9 cellular contexts compared by ENCODE assay signal in the genomic region with DNA sequence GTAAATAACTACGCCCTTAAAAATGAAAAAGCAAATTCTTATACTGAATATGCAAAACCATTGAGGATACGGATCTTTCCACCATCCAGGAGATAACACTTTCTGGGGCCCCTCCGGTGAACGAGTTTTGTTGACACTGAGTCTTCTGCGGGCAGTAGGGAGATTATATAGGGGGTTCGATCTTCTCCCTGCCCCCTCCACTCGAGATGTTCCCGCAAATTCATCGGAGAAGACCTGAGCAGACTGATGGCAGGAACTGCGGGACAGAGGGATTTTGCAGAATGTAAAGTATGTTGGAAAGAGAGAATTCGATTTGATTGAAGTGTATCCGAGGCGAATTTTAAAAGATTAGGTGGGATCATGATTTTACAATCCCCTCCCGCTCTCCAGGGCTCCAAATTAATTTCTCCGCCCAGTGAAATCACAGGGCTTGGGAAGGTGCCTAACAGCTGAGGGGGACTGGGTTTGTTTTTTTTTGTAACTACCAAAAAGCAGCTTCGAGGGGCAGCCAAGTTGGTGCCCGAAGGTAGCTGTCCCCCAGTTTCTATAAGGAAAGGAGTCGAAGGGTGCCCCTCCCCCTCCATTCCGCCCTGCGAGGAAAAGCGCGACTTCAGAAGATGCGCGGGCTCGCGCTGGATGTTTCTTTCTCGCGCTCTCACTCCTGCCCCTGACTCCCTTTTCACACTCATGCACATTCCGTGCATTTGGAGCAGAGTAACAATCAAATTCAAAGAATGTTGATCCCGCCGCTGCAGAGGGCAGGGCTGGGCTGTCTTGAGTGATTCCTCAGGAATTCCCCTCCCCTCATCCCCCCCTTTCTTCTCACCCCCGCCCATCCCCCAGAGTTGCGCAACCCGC. TPM values are rescaled to one million over a fixed set of nuclear protein-coding genes. Genes with fewer than 3 reads are reported as not detected.
DNase-seq lines count a peak whose midpoint lies in the region; ATAC-seq and TF ChIP-seq lines count a peak whose summit lies in the region.
"Had no signal": no experiment of that assay in that cellular context is flagged by ENCODE, and none has a peak within 500 bp of the region (broad histone marks: within the 10 kb centered on the region; RNA-seq: fewer than 3 reads in every experiment).

No MANE protein-coding gene starts in this region.

- H3K27me3 ChIP-seq in DOHH2 (ENCODE audit: control insufficient read depth, low read length) (peaks cover 21% of the 10 kb centered on the region), mammary epithelial cell (ENCODE audit: insufficient read depth, low read length) (no peaks in the 10 kb centered on the region), mononuclear cell (ENCODE audit: insufficient read depth, low read length) (peaks cover 16% of the 10 kb centered on the region), prostate gland (replicated peaks; ENCODE audit: insufficient read depth) (no peaks in the 10 kb centered on the region)

- H3K36me3 ChIP-seq in DOHH2 (ENCODE audit: control insufficient read depth, low read length) = no peaks in the 10 kb centered on the region
- H3K36me3 ChIP-seq in mammary epithelial cell (ENCODE audit: insufficient read depth, low read length) = no peaks in the 10 kb centered on the region
- H3K36me3 ChIP-seq in prostate gland = no peaks in the 10 kb centered on the region

- 51% methylated on average over 20 of the region's 34 CpGs for WGBS in mammary epithelial cell (ENCODE audit: low coverage, missing lambda C conversion rate)
- WGBS in prostate gland = 4% methylated on average over 20 of the region's 34 CpGs

- TF ChIP-seq CTCF in DOHH2 (IDR thresholded peaks at IDR 0.05; ENCODE audit: low read depth, low read length, poor library complexity, severe bottlenecking) = no peak
- TF ChIP-seq CTCF in NB4 (IDR thresholded peaks at IDR 0.05; ENCODE audit: low read depth, low read length) = no peak
- no peak for TF ChIP-seq CTCF in mammary epithelial cell (conservative IDR thresholded peaks at IDR 0.05 in 1 of 2, IDR thresholded peaks at IDR 0.05 in 1 of 2; ENCODE audit: extremely low read depth in 1 of 2, insufficient read depth in 1 of 2, low read depth in 1 of 2, low read length in 2 of 2)
- no peak for TF ChIP-seq CTCF in prostate gland (IDR thresholded peaks at IDR 0.05)

- H2AFZ ChIP-seq in mammary epithelial cell (ENCODE audit: low read depth, low read length) = peak overlapping the region; percentile 81

- H3K4me3 ChIP-seq in DOHH2 (ENCODE audit: low read length) (peak overlapping the region; percentile 77), NB4 (ENCODE audit: low read depth, low read length) (no peak overlapping the region), mammary epithelial cell (replicated peaks in 1 of 3; ENCODE audit: insufficient read depth in 1 of 3, low read depth in 2 of 3, low read length in 3 of 3) (peak overlapping the region; percentile 32 to 44 (median 43)), mononuclear cell (ENCODE audit: low read length) (peak overlapping the region; percentile 29), prostate gland (peak overlapping the region in 1 of 2 donors; percentile 2)

- no peaks in the 10 kb centered on the region for H3F3A ChIP-seq in DOHH2 (ENCODE audit: control insufficient read depth, insufficient read depth)

- no peaks in the 10 kb centered on the region for H4K20me1 ChIP-seq in DOHH2 (ENCODE audit: control insufficient read depth, insufficient read depth, low read depth, low read length)
- H4K20me1 ChIP-seq in mammary epithelial cell (ENCODE audit: insufficient read depth, low read length) = no peaks in the 10 kb centered on the region

- in situ Hi-C loops in mammary epithelial cell (cut with MboI; ENCODE audit: low sequenced_read_pairs in 2 of 2) = no loop called here

- H3K4me2 ChIP-seq in DOHH2 (ENCODE audit: low read length) (peak overlapping the region; percentile 83), mammary epithelial cell (ENCODE audit: insufficient read depth, low read depth, low read length) (peak overlapping the region; percentile 75)

- H3K9me3 ChIP-seq in DOHH2 (ENCODE audit: control insufficient read depth, insufficient read depth, low read length) (no peaks in the 10 kb centered on the region), mammary epithelial cell (replicated peaks; ENCODE audit: insufficient read depth, low read length) (no peaks in the 10 kb centered on the region), mononuclear cell (ENCODE audit: low read depth, low read length) (no peaks in the 10 kb centered on the region), prostate gland (no peaks in the 10 kb centered on the region)

- no peak for ATAC-seq in GM21825 (IDR thresholded peaks at IDR 0.05; ENCODE audit: unreplicated experiment)
- no peak for ATAC-seq in GM19395 (IDR thresholded peaks at IDR 0.05; ENCODE audit: unreplicated experiment)

- BruUV-seq in mammary epithelial cell (replicated peaks; lab: Mats Ljungman, UMichigan) = no TSS peak

- intact Hi-C loops in mammary epithelial cell (cut with micrococcal nuclease) (no loop called here), prostate gland (cut with DNase I) (no loop called here)

- H3K79me2 ChIP-seq in DOHH2 (ENCODE audit: control insufficient read depth, low read length) (no peaks in the 10 kb centered on the region), mammary epithelial cell (ENCODE audit: insufficient read depth, low read length) (no peaks in the 10 kb centered on the region)

- DNase-seq in NB4 (ENCODE audit: low read depth) (peak; percentile 13), mammary epithelial cell (no peak), NCI-H1694 (lab: John Stamatoyannopoulos, UW) (no peak), prostate gland (ENCODE audit: low spot score) (no peak)

- CTCF ChIA-PET in mammary epithelial cell (lab: Charles Lee; ENCODE audit: low non-redundant PET) = interaction anchor here (0.7 kb wide), 1 partner anchor 165 kb away, joined by 4 read pairs; no protein-coding TSS in a partner anchor

- H3K4me1 ChIP-seq in DOHH2 (ENCODE audit: control insufficient read depth, low read length) = peaks cover 19% of the 10 kb centered on the region
- H3K4me1 ChIP-seq in mammary epithelial cell (ENCODE audit: insufficient read depth, low read length) = peaks cover 6% of the 10 kb centered on the region
- peaks cover 38% of the 10 kb centered on the region for H3K4me1 ChIP-seq in mononuclear cell (ENCODE audit: insufficient read depth, low read length)
- no peaks in the 10 kb centered on the region for H3K4me1 ChIP-seq in prostate gland (replicated peaks)

- TF ChIP-seq POLR2A in NB4 (IDR thresholded peaks at IDR 0.05; ENCODE audit: extremely low read depth, insufficient read length) (no peak), prostate gland (IDR thresholded peaks at IDR 0.05) (no peak)

- no peaks in the 10 kb centered on the region for H3K9me2 ChIP-seq in DOHH2 (replicated peaks; ENCODE audit: control insufficient read depth, low read length)

- peak overlapping the region; percentile 47 for H3K9ac ChIP-seq in mammary epithelial cell (ENCODE audit: insufficient read depth, low read length)

- dilution Hi-C loops in mammary epithelial cell (cut with HindIII; ENCODE audit: low sequenced_read_pairs) = loop anchor here (5.0 kb wide), 1 partner anchor 68 kb away; no protein-coding TSS in a partner anchor

- no peak overlapping the region for H3K27ac ChIP-seq in DOHH2 (ENCODE audit: low read depth, low read length)
- no peak overlapping the region for H3K27ac ChIP-seq in mammary epithelial cell (ENCODE audit: insufficient read depth, low read depth, low read length)
- H3K27ac ChIP-seq in prostate gland = no peak overlapping the region

RNA-seq across cellular contexts. Expression of a gene that starts 1.2 kb away (rescaled TPM):
- total RNA-seq in mammary epithelial cell (under 1 TPM in 1 of 2 donors, not detected in 1; 0.40 TPM), mononuclear cell (0.21 TPM), prostate gland (under 1 TPM; 0.18 to 0.62 TPM)
- 0.43 TPM for polyA plus RNA-seq in mammary epithelial cell
- not detected for polyA minus RNA-seq in mammary epithelial cell
- total RNA-seq: HT1080 had no signal

RNA-seq across cellular contexts. Expression of a gene that starts 51.8 kb away (rescaled TPM):
- total RNA-seq in mammary epithelial cell (not detected), mononuclear cell (not detected), prostate gland (under 1 TPM in 1 of 2 donors, not detected in 1; 0.50 TPM)
- polyA plus RNA-seq in mammary epithelial cell = not detected
- polyA minus RNA-seq in mammary epithelial cell = not detected
- total RNA-seq: HT1080 had no signal

RNA-seq across cellular contexts. Expression of a gene that starts 59.5 kb away (rescaled TPM):
- total RNA-seq in mammary epithelial cell = 10 to 100 TPM; 12.0 to 19.7 TPM
- 4.9 TPM for polyA plus RNA-seq in mammary epithelial cell
- 7.8 TPM for polyA minus RNA-seq in mammary epithelial cell
- 52.8 TPM for total RNA-seq in mononuclear cell
- total RNA-seq in prostate gland = 10 to 100 TPM; 20.5 to 21.3 TPM
